Comparison of ENCODE assay signal across 8 cellular contexts in genomic region chr1:153544453-153545066, GRCh38. TPM values are rescaled to one million over a fixed set of nuclear protein-coding genes. Genes with fewer than 3 reads are reported as not detected.
A peak's percentile ranks its signal among the peaks of the same experiment; 100 is the strongest.
DNase-seq lines count a peak whose midpoint lies in the region; ATAC-seq and TF ChIP-seq lines count a peak whose summit lies in the region.

No MANE protein-coding gene starts in this region.

- H3K9me3 Mint-ChIP-seq in brain: peaks cover 0 to under 1% (median 0%) of the 10 kb centered on the region in 5 experiments

- peaks cover 3% of the 10 kb centered on the region for H3K27me3 Mint-ChIP-seq in brain

- ATAC-seq in heart right ventricle: peak in 1 of 8 donors; percentile 0
- ATAC-seq in Right ventricle myocardium superior (ENCODE audit: poor library complexity): no peak

- H3K4me1 ChIP-seq in heart right ventricle: peaks cover 28 to 100% (median 39%) of the 10 kb centered on the region in 9 donors
- peaks cover 38 to 72% of the 10 kb centered on the region in 2 donors for H3K4me1 ChIP-seq in muscle layer of duodenum (ENCODE audit: control insufficient read depth in 1 of 2, insufficient read depth in 2 of 2, low read length in 2 of 2)
- H3K4me1 ChIP-seq in vagina: peaks cover 90% of the 10 kb centered on the region

- peak overlapping the region; percentile 14 to 91 (median 80) for H3K27ac ChIP-seq in heart right ventricle
- peak overlapping the region; percentile 58 for H3K27ac ChIP-seq in muscle layer of duodenum (ENCODE audit: low read length)
- H3K27ac ChIP-seq in vagina: peak overlapping the region; percentile 99
- peak overlapping the region in 14 of 59 donors; percentile 4 to 75 (median 46) for H3K27ac ChIP-seq in dorsolateral prefrontal cortex

- peaks cover 84% of the 10 kb centered on the region for H3K4me1 Mint-ChIP-seq in brain

- H3K4me3 ChIP-seq in heart right ventricle: peak overlapping the region; percentile 7 to 64 (median 52)
- peak overlapping the region; percentile 62 to 82 for H3K4me3 ChIP-seq in muscle layer of duodenum (ENCODE audit: low read depth in 1 of 2, low read length in 2 of 2)
- peak overlapping the region; percentile 56 to 61 for H3K4me3 ChIP-seq in vagina
- H3K4me3 ChIP-seq in dorsolateral prefrontal cortex: peak overlapping the region in 13 of 59 donors; percentile 7 to 45 (median 24)

- 64 to 74% methylated on average over 10 of the region's 10 CpGs for WGBS in heart right ventricle, 2 donors

- H3K9me3 ChIP-seq in heart right ventricle (no peaks in the 10 kb centered on the region), muscle layer of duodenum (ENCODE audit: control insufficient read depth in 1 of 2, low read length in 2 of 2) (no peaks in the 10 kb centered on the region), vagina (no peaks in the 10 kb centered on the region)

- no peaks in the 10 kb centered on the region for H3K36me3 Mint-ChIP-seq in brain

- intact Hi-C loops in heart right ventricle (cut with DNase I) (loop anchor here in 1 of 10 donors (1.0 kb wide), 1 partner anchor 22 kb away; no protein-coding TSS in a partner anchor), Right ventricle myocardium superior (cut with DNase I) (no loop called here), vagina (cut with DNase I) (no loop called here), dorsolateral prefrontal cortex (cut with DNase I) (no loop called here)

- H3K27me3 ChIP-seq in heart right ventricle (no peaks in the 10 kb centered on the region), muscle layer of duodenum (ENCODE audit: low read depth, low read length) (no peaks in the 10 kb centered on the region), vagina (no peaks in the 10 kb centered on the region), dorsolateral prefrontal cortex (peaks cover 0 to 2% (median 0%) of the 10 kb centered on the region in 45 donors)

- H3K27ac Mint-ChIP-seq in brain: peak overlapping the region; percentile 38 to 98 (median 95)

- H3K36me3 ChIP-seq in heart right ventricle (peaks cover 0 to 12% (median 0%) of the 10 kb centered on the region in 9 donors), muscle layer of duodenum (ENCODE audit: control insufficient read depth in 1 of 2, insufficient read depth in 2 of 2, low read length in 2 of 2) (no peaks in the 10 kb centered on the region), vagina (peaks cover 0 to 7% of the 10 kb centered on the region in 2 donors)

- DNase-seq in heart right ventricle (no peak), Right ventricle myocardium superior (no peak), vagina (ENCODE audit: extremely low spot score in 2 of 2) (peak; percentile 92 to 96), dorsolateral prefrontal cortex (no peak)
- DNase-seq in effector CD8-positive, alpha-beta T cell (lab: John Stamatoyannopoulos, UW): no peak
- no peak for DNase-seq in stimulated activated CD4-positive, alpha-beta T cell treated with anti-CD3 and anti-CD28 coated beads, Interleukin-1b, Interleukin-23, amount 100 ng/mL, for 48 hours

- TF ChIP-seq POLR2A in vagina (IDR thresholded peaks at IDR 0.05): no peak

- peak overlapping the region in 4 of 5 experiments; percentile 35 to 77 (median 64) for H3K4me3 Mint-ChIP-seq in brain

- TF ChIP-seq CTCF in heart right ventricle (IDR thresholded peaks at IDR 0.05) (no peak), brain (conservative IDR thresholded peaks at IDR 0.05) (no peak), vagina (IDR thresholded peaks at IDR 0.05) (no peak), dorsolateral prefrontal cortex (IDR thresholded peaks at IDR 0.05 in 54 of 56, conservative IDR thresholded peaks at IDR 0.05 in 2 of 56; ENCODE audit: low read depth in 1 of 56, partially characterized antibody in 56 of 56) (no peak)

RNA-seq across cellular contexts. Expression of gene S100A4, which starts 1.0 kb away (rescaled TPM):
- total RNA-seq in heart right ventricle (100 to 1,000 TPM in 2 of 10 donors, 10 to 100 TPM in 8; 29.4 to 166 (median 68.1) TPM), Right ventricle myocardium superior (130 TPM), vagina (375 TPM), dorsolateral prefrontal cortex (10 to 100 TPM in 40 of 120 experiments, 1 to 10 TPM in 79, not detected in 1; 1.2 to 42.8 (median 6.7) TPM)
- polyA plus RNA-seq in heart right ventricle (100 to 1,000 TPM; 196 to 755 TPM), brain (ENCODE audit: insufficient read depth, low read depth, low replicate concordance) (8.1 TPM)

RNA-seq across cellular contexts. Expression of gene S100A5, which starts 3.8 kb away (rescaled TPM):
- total RNA-seq in heart right ventricle (not detected), Right ventricle myocardium superior (not detected), vagina (not detected), dorsolateral prefrontal cortex (1 to 10 TPM in 5 of 120 experiments, under 1 TPM in 1, not detected in 114; 0.47 to 1.9 (median 1.2) TPM)
- polyA plus RNA-seq in heart right ventricle (not detected), brain (ENCODE audit: insufficient read depth, low read depth, low replicate concordance) (not detected)

RNA-seq across cellular contexts. Expression of gene S100A3, which starts 4.5 kb away (rescaled TPM):
- total RNA-seq in heart right ventricle: 1 to 10 TPM in 3 of 10 donors, under 1 TPM in 1, not detected in 6; 0.30 to 2.9 (median 1.9) TPM
- 1 to 10 TPM; 2.4 to 6.3 TPM for polyA plus RNA-seq in heart right ventricle
- 0.70 TPM for total RNA-seq in Right ventricle myocardium superior
- 0.71 TPM for polyA plus RNA-seq in brain (ENCODE audit: insufficient read depth, low read depth, low replicate concordance)
- 9.6 TPM for total RNA-seq in vagina
- total RNA-seq in dorsolateral prefrontal cortex: 1 to 10 TPM in 17 of 120 experiments, under 1 TPM in 11, not detected in 92; 0.59 to 9.7 (median 1.1) TPM

RNA-seq across cellular contexts. Expression of gene S100A6, which starts 8.8 kb away (rescaled TPM):
- 100 to 1,000 TPM; 237 to 385 (median 294) TPM for total RNA-seq in heart right ventricle
- 1,000 to 10,000 TPM in 1 of 2 donors, 100 to 1,000 TPM in 1; 630 to 2,261 TPM for polyA plus RNA-seq in heart right ventricle
- 260 TPM for total RNA-seq in Right ventricle myocardium superior
- 341 TPM for polyA plus RNA-seq in brain (ENCODE audit: insufficient read depth, low read depth, low replicate concordance)
- 562 TPM for total RNA-seq in vagina
- total RNA-seq in dorsolateral prefrontal cortex: 100 to 1,000 TPM in 65 of 120 experiments, 10 to 100 TPM in 55; 62.8 to 242 (median 102) TPM

RNA-seq across cellular contexts. Expression of gene S100A2, which starts 21.1 kb away (rescaled TPM):
- total RNA-seq in heart right ventricle (1 to 10 TPM in 9 of 10 donors, not detected in 1; 1.2 to 4.5 (median 3.1) TPM), Right ventricle myocardium superior (2.3 TPM), vagina (470 TPM), dorsolateral prefrontal cortex (1 to 10 TPM in 45 of 120 experiments, under 1 TPM in 13, not detected in 62; 0.52 to 4.2 (median 1.4) TPM)
- polyA plus RNA-seq in heart right ventricle (1 to 10 TPM; 2.2 to 7.4 TPM), brain (ENCODE audit: insufficient read depth, low read depth, low replicate concordance) (1.5 TPM)

Comparison
In these comparisons a context has a peak if more than half of its experiments do, and no peak if none do; other contexts are left out.
1. DNase-seq: peak in vagina (2 of 2); none in heart right ventricle (0 of 2), Right ventricle myocardium superior (single experiment), effector CD8-positive, alpha-beta T cell (single experiment), stimulated activated CD4-positive, alpha-beta T cell treated with anti-CD3 and anti-CD28 coated beads, Interleukin-1b, Interleukin-23, amount 100 ng/mL, for 48 hours (single experiment) and dorsolateral prefrontal cortex (0 of 10).